In genomic region chr12:30753233-30753632, GRCh38 we compare ENCODE assay signal across 8 cellular contexts. TPM values are rescaled to one million over a fixed set of nuclear protein-coding genes. Genes with fewer than 3 reads are reported as not detected.
DNase-seq lines count a peak whose midpoint lies in the region; ATAC-seq, FAIRE-seq and TF ChIP-seq lines count a peak whose summit lies in the region.

No MANE protein-coding gene starts in this region.

- intact Hi-C loops in endothelial cell of umbilical vein (cut with micrococcal nuclease) (no loop called here), transverse colon (cut with DNase I; ENCODE audit: low total_unique reads) (loop anchor here (10.0 kb wide), 1 partner anchor 58 kb away; the partner anchor contains the start of gene IPO8)

- DNase-seq in GM20000 (ENCODE audit: low spot score) (peak; percentile 34), SJSA1 (ENCODE audit: low read depth in 1 of 2, low spot score in 2 of 2) (peak; percentile 34 to 49), endothelial cell of umbilical vein (ENCODE audit: low read depth, low spot score) (peak; percentile 52), smooth muscle cell (lab: John Stamatoyannopoulos, UW; ENCODE audit: unreplicated experiment) (no peak), NCI-H187 (lab: John Stamatoyannopoulos, UW) (no peak), transverse colon (no peak)

- POLR2A ChIA-PET in endothelial cell of umbilical vein (lab: Charles Lee): interaction anchor here (1.0 to 2.8 kb wide), 2 partner anchors 40 to 42 kb away, joined by 4 to 22 read pairs; no protein-coding TSS in a partner anchor

- no peaks in the 10 kb centered on the region for H3K9me1 ChIP-seq in endothelial cell of umbilical vein (replicated peaks; ENCODE audit: control insufficient read depth, extremely low read depth, insufficient read depth, low read length)

- TF ChIP-seq CTCF in C4-2B (conservative IDR thresholded peaks at IDR 0.05): peak; percentile 19; the same call in 1 of the 2 replicates
- TF ChIP-seq CTCF in GM20000 (IDR thresholded peaks at IDR 0.05; ENCODE audit: extremely low read depth, missing control alignments): no peak
- peak; percentile 37 to 49 for TF ChIP-seq CTCF in endothelial cell of umbilical vein (IDR thresholded peaks at IDR 0.05; ENCODE audit: extremely low read depth in 1 of 2, insufficient read depth in 1 of 2, low read depth in 1 of 2, low read length in 2 of 2)
- TF ChIP-seq CTCF in smooth muscle cell (IDR thresholded peaks at IDR 0.05; ENCODE audit: borderline replicate concordance, insufficient read depth, poor library complexity, severe bottlenecking): peak; percentile 19
- no peak for TF ChIP-seq CTCF in transverse colon (IDR thresholded peaks at IDR 0.05)

- TF ChIP-seq POLR2A in endothelial cell of umbilical vein (IDR thresholded peaks at IDR 0.05; ENCODE audit: low read depth, low read length): no peak
- TF ChIP-seq POLR2A in transverse colon (IDR thresholded peaks at IDR 0.05): no peak

- H3K4me3 ChIP-seq in SJSA1: peak overlapping the region; percentile 89
- peak overlapping the region in 2 of 3 experiments; percentile 1 to 48 for H3K4me3 ChIP-seq in endothelial cell of umbilical vein (replicated peaks in 1 of 3; ENCODE audit: insufficient read depth in 1 of 3, low read depth in 1 of 3, low read length in 3 of 3)
- H3K4me3 ChIP-seq in smooth muscle cell: peak overlapping the region; percentile 66
- no peak overlapping the region for H3K4me3 ChIP-seq in transverse colon

- H3K9ac ChIP-seq in endothelial cell of umbilical vein (replicated peaks; ENCODE audit: extremely low read depth, insufficient read depth, low read length) (no peak overlapping the region), smooth muscle cell (ENCODE audit: low read depth) (no peak overlapping the region)

- CTCF ChIA-PET in endothelial cell of umbilical vein (lab: Charles Lee): interaction anchor here (0.8 to 5.2 kb wide), 19 partner anchors 8 to 1234 kb away, joined by 3 to 55 read pairs (median 5); partner anchors contain the start of gene IPO8

- no peak overlapping the region for H2AFZ ChIP-seq in endothelial cell of umbilical vein (ENCODE audit: low read depth, low read length)
- H2AFZ ChIP-seq in smooth muscle cell (ENCODE audit: low read depth): no peak overlapping the region

- H3K4me1 ChIP-seq in SJSA1 (replicated peaks) (peaks cover 12% of the 10 kb centered on the region), endothelial cell of umbilical vein (ENCODE audit: control insufficient read depth, extremely low read depth, insufficient read depth, low read length) (peaks cover 15% of the 10 kb centered on the region), smooth muscle cell (ENCODE audit: low read depth) (peaks cover 5% of the 10 kb centered on the region), transverse colon (peaks cover 6 to 16% (median 11%) of the 10 kb centered on the region in 4 donors)

- H3K9me3 ChIP-seq in SJSA1 (replicated peaks) (no peaks in the 10 kb centered on the region), endothelial cell of umbilical vein (replicated peaks; ENCODE audit: control insufficient read depth, insufficient read depth, low read length) (no peaks in the 10 kb centered on the region), smooth muscle cell (replicated peaks; ENCODE audit: low read depth) (no peaks in the 10 kb centered on the region), transverse colon (no peaks in the 10 kb centered on the region)

- H3K27ac ChIP-seq in C4-2B (no peak overlapping the region), SJSA1 (no peak overlapping the region), endothelial cell of umbilical vein (ENCODE audit: insufficient read depth, low read depth, low read length) (no peak overlapping the region), smooth muscle cell (ENCODE audit: low read depth) (no peak overlapping the region), transverse colon (no peak overlapping the region)

- WGBS in smooth muscle cell (ENCODE audit: low lambda C conversion rate): 40% methylated on average over 3 of the region's 3 CpGs
- 83 to 85% methylated on average over 3 of the region's 3 CpGs for WGBS in transverse colon (ENCODE audit: low coverage in 1 of 2), 2 donors

- no peaks in the 10 kb centered on the region for H3K27me3 ChIP-seq in SJSA1 (replicated peaks)
- H3K27me3 ChIP-seq in endothelial cell of umbilical vein (ENCODE audit: control insufficient read depth in 2 of 2, insufficient read depth in 2 of 2, low read length in 2 of 2): no peaks in the 10 kb centered on the region
- H3K27me3 ChIP-seq in smooth muscle cell (ENCODE audit: low read depth): no peaks in the 10 kb centered on the region
- H3K27me3 ChIP-seq in transverse colon: no peaks in the 10 kb centered on the region

- in situ Hi-C loops in transverse colon (cut with MboI; ENCODE audit: low pct_ligation_motif_present in 1 of 4, low pct_unique_long_range_greater_than_20kb in 1 of 4, low sequenced_read_pairs in 3 of 4): no loop called here

- H3K79me2 ChIP-seq in endothelial cell of umbilical vein (ENCODE audit: control insufficient read depth, insufficient read depth, low read length): peaks cover 54% of the 10 kb centered on the region
- peaks cover 43% of the 10 kb centered on the region for H3K79me2 ChIP-seq in smooth muscle cell (ENCODE audit: low read depth)

- ATAC-seq in GM21381 (IDR thresholded peaks at IDR 0.05; ENCODE audit: unreplicated experiment): no peak

- no peak for TF ChIP-seq EP300 in transverse colon (IDR thresholded peaks at IDR 0.05; ENCODE audit: low read depth)

- peak; percentile 60 for FAIRE-seq in endothelial cell of umbilical vein (lab: Jason Lieb, UNC)

- BruUV-seq in endothelial cell of umbilical vein (replicated peaks; lab: Mats Ljungman, UMichigan): TSS peak; percentile 48

- H3K4me2 ChIP-seq in endothelial cell of umbilical vein (ENCODE audit: insufficient read depth, low read length) (peak overlapping the region; percentile 55), smooth muscle cell (peak overlapping the region; percentile 98)

- peaks cover 7% of the 10 kb centered on the region for H3F3A ChIP-seq in smooth muscle cell (ENCODE audit: low read depth)

- no peaks in the 10 kb centered on the region for H4K20me1 ChIP-seq in endothelial cell of umbilical vein (replicated peaks; ENCODE audit: control insufficient read depth, extremely low read depth, insufficient read depth, low read length)
- peaks cover 33% of the 10 kb centered on the region for H4K20me1 ChIP-seq in smooth muscle cell (ENCODE audit: low read depth)

- dilution Hi-C loops in endothelial cell of umbilical vein (cut with MboI; ENCODE audit: extremely low pct_ligation_motif_present, low sequenced_read_pairs): no loop called here

- H3K36me3 ChIP-seq in SJSA1 (peaks cover 26% of the 10 kb centered on the region), endothelial cell of umbilical vein (ENCODE audit: control insufficient read depth in 2 of 2, extremely low read depth in 1 of 2, insufficient read depth in 2 of 2, low read length in 2 of 2) (peaks cover 0 to 2% of the 10 kb centered on the region in 2 experiments), smooth muscle cell (ENCODE audit: low read depth) (no peaks in the 10 kb centered on the region), transverse colon (no peaks in the 10 kb centered on the region)

TF ChIP-seq in endothelial cell of umbilical vein, 7 proteins besides CTCF, POLR2A, EP300 and RAD21:
- TF ChIP-seq JUN (IDR thresholded peaks at IDR 0.05; ENCODE audit: borderline replicate concordance, insufficient read depth, insufficient read length, low read depth): no peak
- TF ChIP-seq EZH2 (IDR thresholded peaks at IDR 0.05; ENCODE audit: borderline replicate concordance, low read depth, low read length, severe bottlenecking): no peak
- TF ChIP-seq MAX (IDR thresholded peaks at IDR 0.05; ENCODE audit: insufficient read depth, insufficient read length): no peak
- TF ChIP-seq GATA2 (IDR thresholded peaks at IDR 0.05; ENCODE audit: insufficient read depth, insufficient read length, low read depth, low read length): no peak
- no peak for TF ChIP-seq MYC (IDR thresholded peaks at IDR 0.05; ENCODE audit: low read depth, low read length)
- no peak for TF ChIP-seq FOS (IDR thresholded peaks at IDR 0.05; ENCODE audit: borderline replicate concordance, insufficient read depth, low read length)
- TF ChIP-seq POLR2AphosphoS5 (IDR thresholded peaks at IDR 0.05; ENCODE audit: insufficient read depth, low read depth, low read length): no peak

RNA-seq across cellular contexts. Expression of gene CAPRIN2, which starts 1.5 kb away (rescaled TPM):
- 29.4 and 36.5 TPM in 2 replicates for total RNA-seq in SJSA1 (2014; rRNA removed; shearing (Covaris generic))
- total RNA-seq in endothelial cell of umbilical vein (25.0 and 29.9 TPM in 2 replicates), smooth muscle cell (19.1 and 31.0 TPM in 2 replicates), transverse colon (100 to 1,000 TPM in 1 of 4 donors, 10 to 100 TPM in 3; 24.7 to 322 (median 42.5) TPM)
- polyA plus RNA-seq in endothelial cell of umbilical vein (11.3 and 13.5 TPM in 2 replicates), smooth muscle cell (13.6 and 14.7 TPM in 2 replicates)
- polyA plus RNA-seq in endothelial cell of umbilical vein (2011; cell fraction: cytosol; rRNA removed): 8.0 and 9.2 TPM in 2 replicates
- 95.4 and 104 TPM in 2 replicates for polyA plus RNA-seq in endothelial cell of umbilical vein (2011; cell fraction: nucleus; rRNA removed)
- polyA plus RNA-seq in endothelial cell of umbilical vein (2012): 24.2 and 25.2 TPM in 2 replicates
- polyA minus RNA-seq in endothelial cell of umbilical vein: 13.4 and 19.5 TPM in 2 replicates
- polyA minus RNA-seq in endothelial cell of umbilical vein (2011; cell fraction: cytosol; rRNA and poly(A)+ RNA removed): 7.1 TPM
- polyA minus RNA-seq in endothelial cell of umbilical vein (2011; cell fraction: nucleus; rRNA and poly(A)+ RNA removed): 31.7 and 44.6 TPM in 2 replicates

RNA-seq across cellular contexts. Expression of gene IPO8, which starts 57.6 kb away (rescaled TPM):
- 14.7 and 21.0 TPM in 2 replicates for total RNA-seq in SJSA1 (2014; rRNA removed; shearing (Covaris generic))
- total RNA-seq in endothelial cell of umbilical vein: 44.7 and 52.5 TPM in 2 replicates
- polyA plus RNA-seq in endothelial cell of umbilical vein: 5.1 and 7.2 TPM in 2 replicates
- polyA plus RNA-seq in endothelial cell of umbilical vein (2011; cell fraction: cytosol; rRNA removed): 8.5 and 8.8 TPM in 2 replicates
- 22.6 and 24.3 TPM in 2 replicates for polyA plus RNA-seq in endothelial cell of umbilical vein (2011; cell fraction: nucleus; rRNA removed)
- polyA plus RNA-seq in endothelial cell of umbilical vein (2012): 26.9 and 33.4 TPM in 2 replicates
- 40.9 and 55.9 TPM in 2 replicates for polyA minus RNA-seq in endothelial cell of umbilical vein
- polyA minus RNA-seq in endothelial cell of umbilical vein (2011; cell fraction: cytosol; rRNA and poly(A)+ RNA removed): 20.1 TPM
- polyA minus RNA-seq in endothelial cell of umbilical vein (2011; cell fraction: nucleus; rRNA and poly(A)+ RNA removed): 24.5 and 49.5 TPM in 2 replicates
- total RNA-seq in smooth muscle cell: 24.0 and 26.6 TPM in 2 replicates
- polyA plus RNA-seq in smooth muscle cell: 5.0 and 6.7 TPM in 2 replicates
- total RNA-seq in transverse colon: 10 to 100 TPM; 35.2 to 73.9 (median 62.6) TPM

Comparison
In these comparisons a context has a peak if more than half of its experiments do, and no peak if none do; other contexts are left out.
1. CTCF ChIP-seq: peak in C4-2B (single experiment), endothelial cell of umbilical vein (2 of 2) and smooth muscle cell (single experiment); none in GM20000 (single experiment) and transverse colon (0 of 5).
2. DNase-seq: peak in GM20000 (single experiment), SJSA1 (2 of 2) and endothelial cell of umbilical vein (single experiment); none in smooth muscle cell (single experiment), NCI-H187 (0 of 2) and transverse colon (single experiment).
3. H3K4me3 ChIP-seq: peak in SJSA1 (single experiment), endothelial cell of umbilical vein (2 of 3) and smooth muscle cell (single experiment); none in transverse colon (0 of 4).